In genomic region chr2:132438650-132439030, GRCh38 we compare ENCODE assay signal across 12 cellular contexts. TPM values are rescaled to one million over a fixed set of nuclear protein-coding genes. Genes with fewer than 3 reads are reported as not detected.
DNase-seq lines count a peak whose midpoint lies in the region; ATAC-seq and TF ChIP-seq lines count a peak whose summit lies in the region.
"Had no signal": no experiment of that assay in that cellular context is flagged by ENCODE, and none has a peak within 500 bp of the region (broad histone marks: within the 10 kb centered on the region; RNA-seq: fewer than 3 reads in every experiment).

No MANE protein-coding gene starts in this region.

- no TSS peak for BruUV-seq in PC-3 (replicated peaks; lab: Mats Ljungman, UMichigan)

- H3K79me2 ChIP-seq in PC-3 (ENCODE audit: low read length) = peaks cover 86% of the 10 kb centered on the region

- H2AFZ ChIP-seq in PC-3 (ENCODE audit: low read length) = peak overlapping the region; percentile 34; the same call in 1 of the 2 replicates

- H3K4me1 ChIP-seq in PC-3 (ENCODE audit: insufficient read depth, low read length) (peaks cover 52% of the 10 kb centered on the region), upper lobe of right lung (no peaks in the 10 kb centered on the region)
- H3K4me1 ChIP-seq: pancreas had no signal

- H3K4me3 ChIP-seq in PC-3 (ENCODE audit: low read length) = peak overlapping the region; percentile 25; the same call in 1 of the 2 replicates
- H3K4me3 ChIP-seq in epithelial cell of esophagus (ENCODE audit: low read length) = no peak overlapping the region
- no peak overlapping the region for H3K4me3 ChIP-seq in skeletal muscle cell (ENCODE audit: low read depth, low read length)
- H3K4me3 ChIP-seq in upper lobe of right lung = no peak overlapping the region
- H3K4me3 ChIP-seq: pancreas had no signal

- no peaks in the 10 kb centered on the region for H3K9me2 ChIP-seq in PC-3 (replicated peaks; ENCODE audit: low read length)

- H3K9me3 ChIP-seq in PC-3 (ENCODE audit: low read length) (no peaks in the 10 kb centered on the region), upper lobe of right lung (no peaks in the 10 kb centered on the region)
- H3K9me3 ChIP-seq: pancreas had no signal

- peaks cover 15% of the 10 kb centered on the region for H3K36me3 ChIP-seq in PC-3 (ENCODE audit: low read depth, low read length)
- no peaks in the 10 kb centered on the region for H3K36me3 ChIP-seq in upper lobe of right lung
- H3K36me3 ChIP-seq: pancreas had no signal

- DNase-seq in DMS79 (lab: John Stamatoyannopoulos, UW) (peak; percentile 39), DMS79 treated with DMSO at 0.1 percent for 48 hours (lab: John Stamatoyannopoulos, UW) (no peak), PC-3 (peak; percentile 99), epithelial cell of esophagus (ENCODE audit: low read depth) (peak; percentile 98), skeletal muscle cell (ENCODE audit: low read depth) (peak; percentile 85), upper lobe of right lung (no peak)
- DNase-seq: activated CD4-positive, CD25-positive, alpha-beta regulatory T cell; aorta; pancreas had no signal

- peak overlapping the region; percentile 71 for H3K4me2 ChIP-seq in PC-3 (ENCODE audit: low read length)

- CTCF ChIA-PET in PC-3 (lab: Charles Lee) = interaction anchor here (0.6 to 1.0 kb wide), 2 partner anchors 9 to 89 kb away, joined by 3 to 12 read pairs; no protein-coding TSS in a partner anchor

- H3F3A ChIP-seq in PC-3 (ENCODE audit: low read length, unreplicated experiment) = peaks cover 4% of the 10 kb centered on the region

- POLR2A ChIA-PET in PC-3 (lab: Charles Lee; ENCODE audit: unreplicated experiment) = interaction anchor here (0.8 to 1.5 kb wide), 2 partner anchors 8 to 22 kb away, joined by 4 to 5 read pairs; partner anchors contain the start of gene GPR39

- peak overlapping the region; percentile 98 for H3K27ac ChIP-seq in PC-3 (ENCODE audit: low read length)
- H3K27ac ChIP-seq in upper lobe of right lung = no peak overlapping the region
- H3K27ac ChIP-seq: pancreas had no signal

- no peaks in the 10 kb centered on the region for H4K20me1 ChIP-seq in PC-3 (ENCODE audit: low read length)

- TF ChIP-seq CTCF in PC-3 (conservative IDR thresholded peaks at IDR 0.05; ENCODE audit: low read depth, low read length) (no peak), epithelial cell of esophagus (IDR thresholded peaks at IDR 0.05; ENCODE audit: insufficient read depth, low read depth, low read length, missing control alignments) (no peak), upper lobe of right lung (IDR thresholded peaks at IDR 0.05) (no peak)

- H3K27me3 ChIP-seq in PC-3 (ENCODE audit: low read length) (no peaks in the 10 kb centered on the region), upper lobe of right lung (no peaks in the 10 kb centered on the region)
- H3K27me3 ChIP-seq: pancreas had no signal

- intact Hi-C loops in PC-3 (cut with micrococcal nuclease) (loop anchor here (1.0 to 5.0 kb wide), 4 partner anchors 8 to 729 kb away; partner anchors contain the start of gene GPR39), upper lobe of right lung (cut with DNase I) (no loop called here)

- peak overlapping the region; percentile 82 for H3K9ac ChIP-seq in PC-3 (ENCODE audit: low read length)

- peak; percentile 76 for ATAC-seq in PC-3
- no peak for ATAC-seq in GM19023 (IDR thresholded peaks at IDR 0.05; ENCODE audit: unreplicated experiment)
- ATAC-seq in HG02763 (IDR thresholded peaks at IDR 0.05; ENCODE audit: unreplicated experiment) = no peak
- no peak for ATAC-seq in upper lobe of right lung

RNA-seq across cellular contexts. Expression of gene GPR39, which starts 22.0 kb away (rescaled TPM):
- 34.8 and 43.2 TPM in 2 replicates for total RNA-seq in PC-3 (2014; rRNA removed)
- 13.4 TPM for total RNA-seq in upper lobe of right lung
- total RNA-seq: B cell had no signal

Comparison
In these comparisons a context has a peak if more than half of its experiments do, and no peak if none do; other contexts are left out.
1. DNase-seq: peak in DMS79 (single experiment), PC-3 (single experiment), epithelial cell of esophagus (single experiment) and skeletal muscle cell (single experiment); none in DMS79 treated with DMSO at 0.1 percent for 48 hours (single experiment) and upper lobe of right lung (single experiment).